ENCODE assay signal across 16 cellular contexts in the genomic region with DNA sequence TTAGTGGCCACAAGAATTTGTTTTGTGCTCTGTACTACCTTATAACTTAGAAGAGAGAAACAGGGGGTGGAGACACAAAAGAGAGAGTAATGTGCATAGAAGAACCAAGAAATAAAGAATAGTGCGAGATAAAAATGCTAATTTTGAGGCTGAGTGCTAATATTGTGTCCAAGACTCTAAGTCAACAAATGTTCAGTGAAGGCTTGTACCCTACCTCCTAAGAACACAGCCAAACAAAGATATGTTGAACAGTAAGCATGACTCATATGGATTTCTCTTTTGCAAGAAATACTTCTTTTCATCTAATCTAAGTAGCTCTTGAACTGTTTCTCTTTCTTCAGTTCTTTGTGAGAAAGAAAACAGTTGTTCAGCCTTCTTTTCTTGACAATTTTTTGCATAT. TPM values are rescaled to one million over a fixed set of nuclear protein-coding genes. Genes with fewer than 3 reads are reported as not detected.
DNase-seq lines count a peak whose midpoint lies in the region; ATAC-seq and TF ChIP-seq lines count a peak whose summit lies in the region.
"Had no signal": no experiment of that assay in that cellular context is flagged by ENCODE, and none has a peak within 500 bp of the region (broad histone marks: within the 10 kb centered on the region; RNA-seq: fewer than 3 reads in every experiment).

No MANE protein-coding gene starts in this region.

- peaks cover 27% of the 10 kb centered on the region for H3K79me2 ChIP-seq in ACC112 (ENCODE audit: control insufficient read depth, insufficient read depth, low read length, unreplicated experiment)

- DNase-seq in MV-4-11 (lab: John Stamatoyannopoulos, UW) (peak; percentile 14), choroid plexus epithelial cell (ENCODE audit: low read depth) (peak; percentile 87), kidney epithelial cell (ENCODE audit: low read depth) (peak; percentile 23), NOMO-1 treated with DMSO at 0.1 percent for 48 hours (lab: John Stamatoyannopoulos, UW; ENCODE audit: unreplicated experiment) (no peak), NOMO-1 treated with dmso at 0.1 percent for 144 hours (lab: John Stamatoyannopoulos, UW; ENCODE audit: unreplicated experiment) (no peak)
- DNase-seq: DND-41; effector memory CD8-positive, alpha-beta T cell; NCI-H1417; NCI-H69; SIG-M5 had no signal

- TF ChIP-seq CTCF in choroid plexus epithelial cell (conservative IDR thresholded peaks at IDR 0.05; ENCODE audit: low read depth, low read length) = no peak
- TF ChIP-seq CTCF in kidney epithelial cell (IDR thresholded peaks at IDR 0.05; ENCODE audit: insufficient read depth, low read length, poor library complexity, severe bottlenecking) = no peak

- H3K36me3 ChIP-seq in ACC112 (ENCODE audit: insufficient read depth, low read length) (no peaks in the 10 kb centered on the region), kidney epithelial cell (ENCODE audit: control insufficient read depth, insufficient read depth, low read length) (no peaks in the 10 kb centered on the region)
- H3K36me3 ChIP-seq: ovary had no signal

- peaks cover 37% of the 10 kb centered on the region for H3K4me1 ChIP-seq in ACC112 (ENCODE audit: control insufficient read depth, insufficient read depth, low read length, unreplicated experiment)

- peak overlapping the region; percentile 36 for H3K4me3 ChIP-seq in ACC112 (ENCODE audit: low read depth, low read length)
- H3K4me3 ChIP-seq in choroid plexus epithelial cell (ENCODE audit: low read depth, low read length) = no peak overlapping the region
- H3K4me3 ChIP-seq in kidney epithelial cell (ENCODE audit: low read depth, low read length) = no peak overlapping the region
- H3K4me3 ChIP-seq: GM12878, ovary had no signal

- no peak overlapping the region for H2AFZ ChIP-seq in ACC112 (ENCODE audit: low read length, unreplicated experiment)

- peak overlapping the region; percentile 90 for H3K27ac ChIP-seq in ACC112 (ENCODE audit: low read depth, low read length)
- H3K27ac ChIP-seq: ovary, VCaP had no signal

- H3K27me3 ChIP-seq in ACC112 (ENCODE audit: insufficient read depth, low read length) = no peaks in the 10 kb centered on the region
- H3K27me3 ChIP-seq in kidney epithelial cell (ENCODE audit: control insufficient read depth, insufficient read depth, low read length) = no peaks in the 10 kb centered on the region
- H3K27me3 ChIP-seq: ovary had no signal

- ATAC-seq in GM19455 (IDR thresholded peaks at IDR 0.05; ENCODE audit: unreplicated experiment) (no peak), GM21390 (IDR thresholded peaks at IDR 0.05; ENCODE audit: unreplicated experiment) (no peak)
- ATAC-seq: effector memory CD8-positive, alpha-beta T cell; GM12878 had no signal

RNA-seq across cellular contexts. Expression of a gene that starts 45.2 kb away (rescaled TPM):
- total RNA-seq in kidney epithelial cell = 2.9 and 3.8 TPM in 2 replicates

Comparison
In these comparisons a context has a peak if more than half of its experiments do, and no peak if none do; other contexts are left out.
1. DNase-seq: peak in MV-4-11 (single experiment), choroid plexus epithelial cell (single experiment) and kidney epithelial cell (single experiment); none in NOMO-1 treated with DMSO at 0.1 percent for 48 hours (single experiment) and NOMO-1 treated with dmso at 0.1 percent for 144 hours (single experiment).